ENCODE assay signal across 10 cellular contexts in genomic region chr18:13244135-13244534, GRCh38. TPM values are rescaled to one million over a fixed set of nuclear protein-coding genes. Genes with fewer than 3 reads are reported as not detected.
"Had no signal": no experiment of that assay in that cellular context is flagged by ENCODE, and none has a peak within 500 bp of the region (broad histone marks: within the 10 kb centered on the region; RNA-seq: fewer than 3 reads in every experiment).

No MANE protein-coding gene starts in this region.

- H3K36me3 Mint-ChIP-seq: IgD-negative memory B cell had no signal

- H3K9ac ChIP-seq: KMS-11 had no signal

- H3K9me3 Mint-ChIP-seq: IgD-negative memory B cell had no signal

- FAIRE-seq: HepG2, HTR-8/SVneo, K562 had no signal

- H3K4me2 ChIP-seq: KMS-11 had no signal

- H3K27ac Mint-ChIP-seq: IgD-negative memory B cell had no signal

- H3K27ac ChIP-seq: HL-60, KMS-11 had no signal

- H3K4me1 Mint-ChIP-seq: IgD-negative memory B cell had no signal

- ATAC-seq: HepG2, K562 had no signal

- DNase-seq: IMR-90, KBM-7, KG1 had no signal

- H3K4me3 ChIP-seq: K562 had no signal

RNA-seq across cellular contexts. Expression of gene LDLRAD4, which starts 25.6 kb away (rescaled TPM):
- total RNA-seq: HT1080, IMR-90, K562 had no signal
- polyA plus RNA-seq: IMR-90 had no signal
